In genomic region chr10:77970869-77971803, GRCh38 we compare ENCODE assay signal across 8 cellular contexts. TPM values are rescaled to one million over a fixed set of nuclear protein-coding genes. Genes with fewer than 3 reads are reported as not detected.
DNase-seq lines count a peak whose midpoint lies in the region; ATAC-seq and TF ChIP-seq lines count a peak whose summit lies in the region.

No MANE protein-coding gene starts in this region.

- in situ Hi-C loops in GM13976 (cut with MboI; ENCODE audit: low sequenced_read_pairs, unreplicated experiment), result no loop called here

- DNase-seq in GM13976 (ENCODE audit: low spot score) (peak; percentile 49), mucosa of gallbladder (ENCODE audit: low spot score) (peak; percentile 81)
- DNase-seq in effector memory CD8-positive, alpha-beta T cell, result no peak
- DNase-seq in activated CD4-positive, CD25-positive, alpha-beta regulatory T cell (lab: John Stamatoyannopoulos, UW), result no peak

- peaks cover 7 to 9% of the 10 kb centered on the region in 2 donors for H3K4me1 Mint-ChIP-seq in effector memory CD8-positive, alpha-beta T cell (ENCODE audit: low read depth in 2 of 2)

- peak overlapping the region; percentile 87 for H3K27ac Mint-ChIP-seq in effector memory CD8-positive, alpha-beta T cell

- H3K36me3 Mint-ChIP-seq in effector memory CD8-positive, alpha-beta T cell (ENCODE audit: insufficient read depth), result peaks cover 2% of the 10 kb centered on the region

- no peaks in the 10 kb centered on the region for H3K9me3 Mint-ChIP-seq in effector memory CD8-positive, alpha-beta T cell

- no peak for TF ChIP-seq CTCF in GM13976 (IDR thresholded peaks at IDR 0.05; ENCODE audit: borderline replicate concordance, control extremely low read depth, extremely low read depth, insufficient read depth, missing control alignments)

- H3K27me3 Mint-ChIP-seq in effector memory CD8-positive, alpha-beta T cell, result peaks cover 0 to 7% of the 10 kb centered on the region in 2 donors

- ATAC-seq in effector memory CD8-positive, alpha-beta T cell (replicated peaks), result no peak
- ATAC-seq in GM21360 (IDR thresholded peaks at IDR 0.05; ENCODE audit: unreplicated experiment), result no peak
- no peak for ATAC-seq in GM21529 (IDR thresholded peaks at IDR 0.05; ENCODE audit: unreplicated experiment)
- ATAC-seq in GM19328 (IDR thresholded peaks at IDR 0.05; ENCODE audit: unreplicated experiment), result no peak

- H3K4me3 Mint-ChIP-seq in effector memory CD8-positive, alpha-beta T cell, result no peak overlapping the region

TF ChIP-seq in PFSK-1, 5 proteins besides CTCF, POLR2A, EP300 and RAD21:
- TF ChIP-seq FOXP2 (optimal IDR thresholded peaks at IDR 0.05; ENCODE audit: borderline replicate concordance, extremely low read depth, extremely low read length, insufficient read depth), result peak; percentile 31
- TF ChIP-seq POLR2AphosphoS5 (IDR thresholded peaks at IDR 0.05; ENCODE audit: low read depth, low read length), result no peak
- TF ChIP-seq SIN3A (IDR thresholded peaks at IDR 0.05; ENCODE audit: borderline replicate concordance, insufficient read depth, low read length), result 0 out of 2 replicates have a peak, but pooled peaks have one; percentile 60
- no peak for TF ChIP-seq TAF1 (IDR thresholded peaks at IDR 0.05; ENCODE audit: borderline replicate concordance, insufficient read depth, low read length)
- no peak for TF ChIP-seq REST (IDR thresholded peaks at IDR 0.05; ENCODE audit: insufficient read depth in 1 of 2, low read depth in 2 of 2, low read length in 2 of 2)

RNA-seq across cellular contexts. Expression of gene DLG5, which starts 44.6 kb away (rescaled TPM):
- polyA plus RNA-seq in PFSK-1 (2012; ENCODE audit: insufficient read length, low read depth), result 43.7 TPM
- total RNA-seq in mucosa of gallbladder, result 52.6 TPM

RNA-seq across cellular contexts. Expression of gene POLR3A, which starts 58.2 kb away (rescaled TPM):
- 22.5 TPM for polyA plus RNA-seq in PFSK-1 (2012; ENCODE audit: insufficient read length, low read depth)
- 12.1 TPM for total RNA-seq in mucosa of gallbladder

Comparison
In these comparisons a context has a peak if more than half of its experiments do, and no peak if none do; other contexts are left out.
1. DNase-seq: peak in GM13976 (single experiment) and mucosa of gallbladder (single experiment); none in effector memory CD8-positive, alpha-beta T cell (0 of 3) and activated CD4-positive, CD25-positive, alpha-beta regulatory T cell (0 of 4).